In genomic region chr9:137973829-137974416, GRCh38 we compare ENCODE assay signal across 13 cellular contexts.
"Had no signal": no experiment of that assay in that cellular context is flagged by ENCODE, and none has a peak within 500 bp of the region (broad histone marks: within the 10 kb centered on the region; RNA-seq: fewer than 3 reads in every experiment).

No MANE protein-coding gene starts in this region.

- H3K9me3 Mint-ChIP-seq: activated naive CD4-positive, alpha-beta T cell treated with anti-CD3 and anti-CD28 coated beads, Interleukin-2, amount 50 U/mL, for 24 hours; brain; neural crest cell had no signal

- H3K4me3 ChIP-seq: esophagus squamous epithelium, left lung had no signal

- H3K27me3 Mint-ChIP-seq: brain had no signal

- H3K4me3 Mint-ChIP-seq: activated naive CD4-positive, alpha-beta T cell treated with anti-CD3 and anti-CD28 coated beads, Interleukin-2, amount 50 U/mL, for 24 hours; brain; neural crest cell had no signal

- H3K9me3 ChIP-seq: esophagus squamous epithelium, left lung had no signal

- ATAC-seq: activated CD4-positive, CD25-positive, alpha-beta regulatory T cell treated with anti-CD3 and anti-CD28 coated beads, Interleukin-2, amount 50 U/mL, for 24 hours; left lung; stimulated activated naive CD8-positive, alpha-beta T cell treated with anti-CD3 and anti-CD28 coated beads, Interleukin-15, Interleukin-2, amounts not matched to agents 100 U/mL and 50 U/mL, for 24 hours had no signal

- H3K4me1 Mint-ChIP-seq: activated naive CD4-positive, alpha-beta T cell treated with anti-CD3 and anti-CD28 coated beads, Interleukin-2, amount 50 U/mL, for 24 hours had no signal

- H3K4me1 ChIP-seq: esophagus squamous epithelium, left lung had no signal

- DNase-seq: amygdala; cerebellar nuclear complex; esophagus squamous epithelium; foreskin fibroblast; glutamatergic neuron; stimulated activated CD4-positive, alpha-beta T cell treated with anti-CD3 and anti-CD28 coated beads, Interleukin-12 subunit alpha, Interleukin-12 subunit beta, amount 100 ng/mL, for 4 hours; stimulated activated naive CD8-positive, alpha-beta T cell treated with anti-CD3 and anti-CD28 coated beads, Interleukin-15, Interleukin-2, amounts not matched to agents 100 U/mL and 50 U/mL, for 24 hours had no signal

- H3K36me3 ChIP-seq: esophagus squamous epithelium, left lung had no signal

- H3K36me3 Mint-ChIP-seq: activated naive CD4-positive, alpha-beta T cell treated with anti-CD3 and anti-CD28 coated beads, Interleukin-2, amount 50 U/mL, for 24 hours had no signal

- H3K27ac Mint-ChIP-seq: activated naive CD4-positive, alpha-beta T cell treated with anti-CD3 and anti-CD28 coated beads, Interleukin-2, amount 50 U/mL, for 24 hours; brain had no signal

- H3K27ac ChIP-seq: esophagus squamous epithelium, left lung had no signal

- FAIRE-seq: urothelium cell line had no signal
